Comparison of ENCODE assay signal across 19 cellular contexts in the genomic region with DNA sequence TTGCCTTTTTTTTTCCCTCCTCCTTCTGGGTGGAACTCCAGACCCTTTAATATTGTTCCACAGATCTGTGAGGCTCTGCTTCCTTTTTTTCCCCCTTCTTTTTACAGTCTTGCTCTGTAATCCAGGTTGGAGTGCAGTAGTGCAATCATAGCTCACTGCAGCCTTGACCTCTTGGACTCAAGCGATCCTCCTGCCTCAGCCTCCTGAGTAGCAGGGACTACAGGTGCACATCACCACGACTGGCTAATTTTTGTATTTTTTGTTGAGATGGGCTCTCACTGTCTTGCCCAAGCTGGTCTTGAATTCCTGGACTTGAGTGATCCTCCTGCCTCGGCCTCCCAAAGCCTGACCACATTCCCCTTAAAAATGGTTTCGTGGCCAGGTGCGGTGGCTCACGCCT.
"Had no signal": no experiment of that assay in that cellular context is flagged by ENCODE, and none has a peak within 500 bp of the region (broad histone marks: within the 10 kb centered on the region; RNA-seq: fewer than 3 reads in every experiment).

No MANE protein-coding gene starts in this region.

- H3K9me3 ChIP-seq: tibial artery, uterus had no signal

- ATAC-seq: activated CD4-positive, CD25-positive, alpha-beta regulatory T cell treated with anti-CD3 and anti-CD28 coated beads, Interleukin-2, amount 50 U/mL, for 24 hours; activated CD8-positive, alpha-beta memory T cell treated with anti-CD3 and anti-CD28 coated beads, Interleukin-2, amount 10 ng/mL, durations not matched to agents 7 days and 5 days; left lobe of liver; stimulated activated naive CD8-positive, alpha-beta T cell treated with anti-CD3 and anti-CD28 coated beads, Interleukin-15, Interleukin-2, amounts not matched to agents 100 U/mL and 50 U/mL, for 24 hours had no signal

- H3K36me3 ChIP-seq: uterus had no signal

- H3K4me3 ChIP-seq: tibial artery, uterus had no signal

- H3K27me3 ChIP-seq: tibial artery, uterus had no signal

- DNase-seq: activated CD8-positive, alpha-beta memory T cell treated with anti-CD3 and anti-CD28 coated beads, Interleukin-2, amount 10 ng/mL, durations not matched to agents 7 days and 5 days; activated gamma-delta T cell; activated T-cell treated with anti-CD3 and anti-CD28 coated beads, Interleukin-2, amount 50 U/mL, for 24 hours; cerebellar nuclear complex; cortex of kidney; foreskin melanocyte; glutamatergic neuron; hippocampal formation; midbrain; nucleus accumbens; stimulated activated CD4-positive, alpha-beta T cell treated with anti-CD3 and anti-CD28 coated beads, Interleukin-12 subunit alpha, Interleukin-12 subunit beta, amount 100 ng/mL, for 4 hours; stimulated activated CD4-positive, alpha-beta T cell treated with anti-CD3 and anti-CD28 coated beads, Interleukin-1b, Interleukin-23, amount 100 ng/mL, for 48 hours; stimulated activated CD8-positive, alpha-beta memory T cell treated with anti-CD3 and anti-CD28 coated beads, Interleukin-4, amount 100 ng/mL, for 48 hours; stimulated activated naive CD8-positive, alpha-beta T cell treated with anti-CD3 and anti-CD28 coated beads, Interleukin-15, Interleukin-2, amounts not matched to agents 100 U/mL and 50 U/mL, for 24 hours; substantia nigra; tibial artery; uterus had no signal

- H3K27ac ChIP-seq: tibial artery, uterus had no signal

- H3K4me1 ChIP-seq: uterus had no signal
